In genomic region chr2:209719034-209719433, GRCh38 we compare ENCODE assay signal across 33 cellular contexts. TPM values are rescaled to one million over a fixed set of nuclear protein-coding genes. Genes with fewer than 3 reads are reported as not detected.
"Had no signal": no experiment of that assay in that cellular context is flagged by ENCODE, and none has a peak within 500 bp of the region (broad histone marks: within the 10 kb centered on the region; RNA-seq: fewer than 3 reads in every experiment).

No MANE protein-coding gene starts in this region.

- H3K4me3 ChIP-seq: esophagus squamous epithelium, pancreas, prostate gland, skin epidermis, upper lobe of right lung had no signal

- DNase-seq: activated CD4-positive, alpha-beta T cell treated with anti-CD3 and anti-CD28 coated beads for 48 hours; activated CD4-positive, alpha-beta T cell treated with anti-CD3 and anti-CD28 coated beads, Interleukin-2, amount 50 U/mL, for 48 hours; activated CD8-positive, alpha-beta memory T cell treated with anti-CD3 and anti-CD28 coated beads for 24 hours; activated effector memory CD4-positive, alpha-beta T cell treated with anti-CD3 and anti-CD28 coated beads, Interleukin-2, amount 50 U/mL, for 16 hours; activated naive CD4-positive, alpha-beta T cell treated with anti-CD3 and anti-CD28 coated beads, Interleukin-2, amount 10 ng/mL, durations not matched to agents 7 days and 5 days; activated naive CD8-positive, alpha-beta T cell treated with anti-CD3 and anti-CD28 coated beads, Interleukin-2, amount 10 ng/mL, durations not matched to agents 7 days and 5 days; activated T-cell treated with anti-CD3 and anti-CD28 coated beads, Interleukin-2, amount 50 U/mL, for 1 hour; amniotic stem cell; brain microvascular endothelial cell; central memory CD4-positive, alpha-beta T cell; dermis blood vessel endothelial cell; effector CD4-positive, alpha-beta T cell; esophagus squamous epithelium; midbrain; naive thymus-derived CD4-positive, alpha-beta T cell; nucleus accumbens; pancreas; retina; stimulated activated CD4-positive, alpha-beta T cell treated with anti-CD3 and anti-CD28 coated beads, Interleukin-12 subunit alpha, Interleukin-12 subunit beta, amount 100 ng/mL, for 4 hours; stimulated activated CD4-positive, alpha-beta T cell treated with anti-CD3 and anti-CD28 coated beads, Interleukin-4, amount 100 ng/mL, for 1 hour; substantia nigra; T-helper 9 cell; upper lobe of right lung; WERI-Rb-1 had no signal

- FAIRE-seq: astrocyte, frontal cortex, pancreas had no signal

- H3K4me1 ChIP-seq: esophagus squamous epithelium, pancreas, prostate gland, upper lobe of right lung had no signal

- H3K36me3 ChIP-seq: brain microvascular endothelial cell, esophagus squamous epithelium, pancreas, prostate gland, upper lobe of right lung, WERI-Rb-1 had no signal

- H3K27ac ChIP-seq: brain microvascular endothelial cell, epithelial cell of prostate, esophagus squamous epithelium, pancreas, prostate gland, skin epidermis, upper lobe of right lung, WERI-Rb-1 had no signal

- ATAC-seq: activated CD4-positive, CD25-positive, alpha-beta regulatory T cell treated with anti-CD3 and anti-CD28 coated beads, Interleukin-2, amount 50 U/mL, for 24 hours; naive thymus-derived CD4-positive, alpha-beta T cell; pancreas; sciatic nerve; stimulated activated effector memory CD8-positive, alpha-beta T cell treated with anti-CD3 and anti-CD28 coated beads, Interleukin-12 subunit alpha, Interleukin-12 subunit beta, amount 100 ng/mL, for 72 hours; upper lobe of right lung had no signal

- H3K27me3 ChIP-seq: brain microvascular endothelial cell, esophagus squamous epithelium, pancreas, upper lobe of right lung had no signal

RNA-seq across cellular contexts. Expression of gene UNC80, which starts 52.6 kb away (rescaled TPM):
- total RNA-seq: activated naive CD8-positive, alpha-beta T cell treated with anti-CD3 and anti-CD28 coated beads, Interleukin-2, amount 10 ng/mL, durations not matched to agents 7 days and 5 days; activated T-helper 1 cell treated with anti-CD3 and anti-CD28 coated beads, Interleukin-12 subunit alpha, Interleukin-12 subunit beta, Interleukin-2, Interleukin-4 antibody, amounts not matched to agents 30 ng/mL and 10 ng/mL and 1 ng/mL, durations not matched to agents 14 hours and 24 hours and 36 hours; naive thymus-derived CD4-positive, alpha-beta T cell; upper lobe of right lung had no signal
- polyA plus RNA-seq: naive thymus-derived CD4-positive, alpha-beta T cell had no signal
